ENCODE assay signal across 32 cellular contexts in genomic region chr10:22903694-22904093, GRCh38. TPM values are rescaled to one million over a fixed set of nuclear protein-coding genes. Genes with fewer than 3 reads are reported as not detected.
"Had no signal": no experiment of that assay in that cellular context is flagged by ENCODE, and none has a peak within 500 bp of the region (broad histone marks: within the 10 kb centered on the region; RNA-seq: fewer than 3 reads in every experiment).

No MANE protein-coding gene starts in this region.

- ATAC-seq: effector memory CD8-positive, alpha-beta T cell; esophagus mucosa; foreskin keratinocyte; gastrocnemius medialis; gastroesophageal sphincter; heart left ventricle; heart right ventricle had no signal

- H3K27me3 Mint-ChIP-seq: effector memory CD8-positive, alpha-beta T cell had no signal

- H3K9me3 ChIP-seq: colonic mucosa, gastrocnemius medialis had no signal

- H3K4me3 Mint-ChIP-seq: dendritic cell treated with granulocyte-macrophage colony-stimulating factor and Interleukin-4, amounts not matched to agents 40 ng/mL and 50 ng/mL, for 4 days; effector memory CD8-positive, alpha-beta T cell; endodermal cell had no signal

- H3K27ac Mint-ChIP-seq: dendritic cell treated with granulocyte-macrophage colony-stimulating factor and Interleukin-4, amounts not matched to agents 40 ng/mL and 50 ng/mL, for 4 days; effector memory CD8-positive, alpha-beta T cell; endodermal cell had no signal

- H3K4me3 ChIP-seq: colonic mucosa, coronary artery, dorsolateral prefrontal cortex, esophagus muscularis mucosa, esophagus squamous epithelium, gastrocnemius medialis, gastroesophageal sphincter, heart left ventricle, heart right ventricle had no signal

- FAIRE-seq: colon, endometrium, endothelial cell of umbilical vein had no signal

- H3K4me1 Mint-ChIP-seq: endodermal cell had no signal

- DNase-seq: colonic mucosa; cortex of kidney; dermis blood vessel endothelial cell; dorsolateral prefrontal cortex; effector CD4-positive, alpha-beta T cell; effector CD8-positive, alpha-beta T cell; effector memory CD4-positive, alpha-beta T cell; effector memory CD8-positive, alpha-beta T cell; endodermal cell; erythroblast; esophagus squamous epithelium; foreskin fibroblast; foreskin keratinocyte; foreskin melanocyte; gastrocnemius medialis; glutamatergic neuron; head of caudate nucleus; heart left ventricle; heart right ventricle had no signal

- H3K4me1 ChIP-seq: colonic mucosa, esophagus muscularis mucosa, esophagus squamous epithelium, foreskin keratinocyte, gastrocnemius medialis, gastroesophageal sphincter had no signal

- H3K27me3 ChIP-seq: colonic mucosa, dorsolateral prefrontal cortex, esophagus muscularis mucosa, esophagus squamous epithelium, foreskin keratinocyte, gastrocnemius medialis, gastroesophageal sphincter, heart left ventricle, heart right ventricle had no signal

- H3K36me3 ChIP-seq: colonic mucosa, esophagus muscularis mucosa, esophagus squamous epithelium, gastrocnemius medialis, gastroesophageal sphincter, heart left ventricle, heart right ventricle had no signal

- H3K27ac ChIP-seq: colonic mucosa, coronary artery, dorsolateral prefrontal cortex, epithelial cell of prostate, esophagus muscularis mucosa, esophagus squamous epithelium, foreskin keratinocyte, gastrocnemius medialis, gastroesophageal sphincter, heart left ventricle, heart right ventricle had no signal

RNA-seq across cellular contexts. Expression of gene ARMC3, which starts 24.2 kb away (rescaled TPM):
- total RNA-seq: colonic mucosa, dermis blood vessel endothelial cell, dermis microvascular lymphatic vessel endothelial cell, endothelial cell of umbilical vein, esophagus mucosa, esophagus squamous epithelium, fibroblast of lung, fibroblast of villous mesenchyme, foreskin keratinocyte, gastrocnemius medialis, gastroesophageal sphincter, glomerular endothelial cell, heart left ventricle, heart right ventricle had no signal
- polyA plus RNA-seq: endothelial cell of umbilical vein, fibroblast of lung, foreskin keratinocyte, heart left ventricle, heart right ventricle had no signal
